ENCODE assay signal across 8 cellular contexts in the genomic region with DNA sequence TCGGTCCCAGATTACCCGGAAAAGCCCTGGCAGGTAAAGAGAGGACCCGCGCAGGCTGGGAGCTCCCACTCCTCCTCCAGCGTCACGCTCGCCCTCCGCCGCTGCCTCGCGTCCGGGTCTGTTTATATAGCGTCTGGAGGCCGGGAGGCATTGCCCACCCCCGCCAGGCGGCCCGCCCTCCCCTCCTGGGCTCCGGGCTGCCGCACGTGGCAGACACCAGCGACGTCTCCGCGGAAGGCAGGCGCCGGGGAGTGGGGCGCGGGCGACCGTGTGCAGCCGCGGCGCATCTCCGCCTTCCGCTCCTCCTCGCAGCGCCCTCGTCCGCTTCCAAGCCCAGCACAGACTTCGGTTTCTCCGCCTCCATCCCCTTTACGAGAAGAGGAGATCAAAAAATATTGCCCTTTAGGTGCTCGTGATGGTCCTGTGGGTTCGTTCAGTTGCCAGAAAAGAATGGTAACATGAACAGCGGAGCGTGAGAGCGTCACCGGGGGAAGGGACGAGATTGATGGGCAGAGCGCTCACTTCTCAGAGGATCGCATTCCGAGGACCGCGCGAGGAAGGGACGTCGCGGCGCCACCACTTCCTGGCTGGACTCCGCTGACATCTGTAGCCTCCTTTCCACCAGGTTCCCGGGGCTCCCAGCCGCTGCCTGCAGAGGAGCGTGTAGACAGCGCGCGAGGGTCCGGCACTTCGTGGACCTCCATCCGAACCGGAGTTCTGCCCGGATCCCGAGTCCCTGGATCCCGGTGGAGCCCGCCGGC. TPM values are rescaled to one million over a fixed set of nuclear protein-coding genes. Genes with fewer than 3 reads are reported as not detected.
A peak's percentile ranks its signal among the peaks of the same experiment; 100 is the strongest.
DNase-seq lines count a peak whose midpoint lies in the region; ATAC-seq and TF ChIP-seq lines count a peak whose summit lies in the region.

A gene (plus strand): TSS at position 210 of the 761 bp plus-strand sequence.

- no peaks in the 10 kb centered on the region for H3K36me3 Mint-ChIP-seq in T-helper 2 cell treated with Interferon-gamma antibody and Interleukin-4, amounts not matched to agents 5 μg/mL and 100 μg/mL, for 36 hours (ENCODE audit: low read depth)

- H2BK15ac ChIP-seq in mesenchymal stem cell (ENCODE audit: low read depth, poor library complexity, severe bottlenecking), result peak within 1 kb of the TSS; percentile 80

- H3K4me1 Mint-ChIP-seq in T-helper 2 cell treated with Interferon-gamma antibody and Interleukin-4, amounts not matched to agents 5 μg/mL and 100 μg/mL, for 36 hours (ENCODE audit: low read depth), result no peaks in the 10 kb centered on the region

- no peak within 1 kb of the TSS for H3K4me3 Mint-ChIP-seq in T-helper 2 cell treated with Interferon-gamma antibody and Interleukin-4, amounts not matched to agents 5 μg/mL and 100 μg/mL, for 36 hours

- H2BK120ac ChIP-seq in mesenchymal stem cell (ENCODE audit: low read depth, low read length), result peak within 1 kb of the TSS; percentile 73

- no peak within 1 kb of the TSS for H3K27ac ChIP-seq in mesenchymal stem cell (ENCODE audit: low read length, poor library complexity, severe bottlenecking)

- peak within 1 kb of the TSS; percentile 67 to 92 for H2BK12ac ChIP-seq in mesenchymal stem cell (ENCODE audit: low read length in 2 of 2)

- H4K8ac ChIP-seq in mesenchymal stem cell (ENCODE audit: low read length), result peak within 1 kb of the TSS; percentile 60

- peak within 1 kb of the TSS; percentile 100 for H3K4me2 ChIP-seq in mesenchymal stem cell (ENCODE audit: low read length, poor library complexity, severe bottlenecking)

- H3K14ac ChIP-seq in mesenchymal stem cell (ENCODE audit: low read length in 2 of 2), result peak within 1 kb of the TSS in 1 of 2 experiments; percentile 81

- 1% methylated on average over 53 of the region's 75 CpGs for WGBS in mesenchymal stem cell

- peaks cover 15 to 35% of the 10 kb centered on the region in 2 experiments for H3K27me3 ChIP-seq in mesenchymal stem cell (ENCODE audit: control insufficient read depth in 1 of 2, insufficient read depth in 1 of 2, low read length in 2 of 2)

- H3K9me3 Mint-ChIP-seq in T-helper 2 cell treated with Interferon-gamma antibody and Interleukin-4, amounts not matched to agents 5 μg/mL and 100 μg/mL, for 36 hours, result no peaks in the 10 kb centered on the region

- ATAC-seq in GM18909 (IDR thresholded peaks at IDR 0.05; ENCODE audit: poor library complexity, unreplicated experiment) (peak; percentile 46), HG03354 (IDR thresholded peaks at IDR 0.05; ENCODE audit: poor library complexity, severe bottlenecking, unreplicated experiment) (peak; percentile 47), GM18873 (IDR thresholded peaks at IDR 0.05; ENCODE audit: low FRiP score, unreplicated experiment) (no peak), GM18519 (IDR thresholded peaks at IDR 0.05; ENCODE audit: low FRiP score, unreplicated experiment) (no peak), GM18517 (IDR thresholded peaks at IDR 0.05; ENCODE audit: unreplicated experiment) (no peak)

- H4K91ac ChIP-seq in mesenchymal stem cell (ENCODE audit: low read length), result peak within 1 kb of the TSS; percentile 15

- H2AK5ac ChIP-seq in mesenchymal stem cell (ENCODE audit: low read length, severe bottlenecking), result no peak within 1 kb of the TSS

- no peak within 1 kb of the TSS for H3K9ac ChIP-seq in mesenchymal stem cell (ENCODE audit: low read length)

- H3K4me1 ChIP-seq in mesenchymal stem cell (ENCODE audit: control insufficient read depth, insufficient read depth, low read depth, low read length), result peaks cover 17% of the 10 kb centered on the region

- peak within 1 kb of the TSS; percentile 9 to 16 for H3K23ac ChIP-seq in mesenchymal stem cell (ENCODE audit: low read length in 2 of 2)

- H3K4ac ChIP-seq in mesenchymal stem cell (ENCODE audit: low read depth in 1 of 2, low read length in 2 of 2), result peak within 1 kb of the TSS in 1 of 2 experiments; percentile 75

- H3K36me3 ChIP-seq in mesenchymal stem cell (ENCODE audit: control insufficient read depth in 1 of 2, insufficient read depth in 2 of 2, low read depth in 1 of 2, low read length in 2 of 2), result no peaks in the 10 kb centered on the region

- TF ChIP-seq CTCF in cardiac fibroblast (IDR thresholded peaks at IDR 0.05; ENCODE audit: low read depth, low read length), result no peak

- peaks cover 16% of the 10 kb centered on the region for H3K27me3 Mint-ChIP-seq in T-helper 2 cell treated with Interferon-gamma antibody and Interleukin-4, amounts not matched to agents 5 μg/mL and 100 μg/mL, for 36 hours (ENCODE audit: low read depth)

- H3K27ac Mint-ChIP-seq in T-helper 2 cell treated with Interferon-gamma antibody and Interleukin-4, amounts not matched to agents 5 μg/mL and 100 μg/mL, for 36 hours, result no peak within 1 kb of the TSS

- H2BK5ac ChIP-seq in mesenchymal stem cell (ENCODE audit: low read depth, low read length, poor library complexity, severe bottlenecking), result no peak within 1 kb of the TSS

- DNase-seq in cardiac fibroblast (ENCODE audit: low read depth in 2 of 2) (peak in 1 of 2 donors; percentile 1), mesenchymal stem cell (peak; percentile 62)
- no peak for DNase-seq in T-helper 2 cell treated with Interferon-gamma antibody and Interleukin-4, amounts not matched to agents 5 μg/mL and 100 μg/mL, for 36 hours (ENCODE audit: low spot score)

- no peaks in the 10 kb centered on the region for H3K9me3 ChIP-seq in mesenchymal stem cell (ENCODE audit: control insufficient read depth, low read length)

- H2AFZ ChIP-seq in mesenchymal stem cell (ENCODE audit: low read depth, low read length), result peak within 1 kb of the TSS; percentile 91

- H3K4me3 ChIP-seq in cardiac fibroblast (replicated peaks in 1 of 2; ENCODE audit: low read depth in 2 of 2, low read length in 2 of 2) (peak within 1 kb of the TSS; percentile 19 to 30), mesenchymal stem cell (ENCODE audit: insufficient read depth in 1 of 2, low read depth in 1 of 2, low read length in 2 of 2) (peak within 1 kb of the TSS; percentile 49 to 57)

- H3K18ac ChIP-seq in mesenchymal stem cell (ENCODE audit: low read depth in 1 of 2, low read length in 2 of 2), result peak within 1 kb of the TSS; percentile 81 to 87

- no peaks in the 10 kb centered on the region for H3K79me1 ChIP-seq in mesenchymal stem cell (replicated peaks; ENCODE audit: low read length, poor library complexity, severe bottlenecking)

RNA-seq across cellular contexts. Expression of the gene that starts here (rescaled TPM):
- 0.66 TPM for polyA plus RNA-seq in mesenchymal stem cell (2013, experiment 1 of 2)
- polyA plus RNA-seq in mesenchymal stem cell (2013, experiment 2 of 2), result 0.59 TPM

Comparison
In these comparisons a context has a peak if more than half of its experiments do, and no peak if none do; other contexts are left out.
1. ATAC-seq: peak in GM18909 (single experiment) and HG03354 (single experiment); none in GM18873 (single experiment), GM18519 (single experiment) and GM18517 (single experiment).